7 cellular contexts compared by ENCODE assay signal in the genomic region with DNA sequence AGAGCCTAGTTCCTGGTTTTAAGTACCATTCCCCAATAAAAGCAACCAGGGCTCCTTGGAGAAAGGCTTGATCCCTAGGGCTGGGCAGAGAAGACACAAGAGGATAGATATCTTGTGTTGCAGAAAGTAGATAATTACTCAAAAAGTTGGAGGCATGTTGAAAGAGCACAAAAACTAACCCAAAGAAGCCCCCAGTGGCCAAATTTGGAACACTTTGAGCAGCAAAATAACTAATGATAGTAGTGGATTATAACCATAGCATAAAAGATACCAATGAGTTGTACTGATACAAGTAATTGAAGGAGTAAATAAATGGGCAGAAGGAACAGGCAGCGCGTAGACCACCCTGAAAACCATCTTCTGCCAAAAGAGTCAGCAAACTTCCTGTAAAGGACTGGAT. TPM values are rescaled to one million over a fixed set of nuclear protein-coding genes. Genes with fewer than 3 reads are reported as not detected.
DNase-seq lines count a peak whose midpoint lies in the region; ATAC-seq and TF ChIP-seq lines count a peak whose summit lies in the region.

No MANE protein-coding gene starts in this region.

- TF ChIP-seq CTCF in LNCaP clone FGC (IDR thresholded peaks at IDR 0.05; ENCODE audit: control insufficient read depth, extremely low read depth, insufficient read depth): peak; percentile 19; the same call in 1 of the 2 replicates
- peak; percentile 52 for TF ChIP-seq CTCF in osteocyte (IDR thresholded peaks at IDR 0.05)

- ATAC-seq in HG02798 (IDR thresholded peaks at IDR 0.05; ENCODE audit: poor library complexity, unreplicated experiment): no peak

- no peak overlapping the region for H3K4me3 ChIP-seq in LNCaP clone FGC (ENCODE audit: low read depth, low read length)

- no peak overlapping the region for H3K4me3 Mint-ChIP-seq in osteocyte (ENCODE audit: unreplicated experiment)

- peak; percentile 23 for DNase-seq in EL
- no peak for DNase-seq in LNCaP clone FGC (ENCODE audit: low read depth)
- DNase-seq in cerebellar cortex (ENCODE audit: low spot score): peak; percentile 15
- no peak for DNase-seq in osteocyte (ENCODE audit: extremely low spot score, unreplicated experiment)
- no peak for DNase-seq in mucosa of gallbladder (ENCODE audit: low spot score)
- DNase-seq in NCI-H345 (lab: John Stamatoyannopoulos, UW): no peak

- no peak overlapping the region for H3K27ac Mint-ChIP-seq in osteocyte (ENCODE audit: unreplicated experiment)

- no peaks in the 10 kb centered on the region for H3K27me3 Mint-ChIP-seq in osteocyte (ENCODE audit: unreplicated experiment)

- H3K9me3 Mint-ChIP-seq in osteocyte (ENCODE audit: unreplicated experiment): no peaks in the 10 kb centered on the region

- H3K36me3 Mint-ChIP-seq in osteocyte (ENCODE audit: unreplicated experiment): peaks cover 33% of the 10 kb centered on the region

- H3K4me1 Mint-ChIP-seq in osteocyte (ENCODE audit: unreplicated experiment): peaks cover 20% of the 10 kb centered on the region

RNA-seq across cellular contexts. Expression of a gene that starts 12.0 kb away (rescaled TPM):
- total RNA-seq in osteocyte (36.7 and 39.8 TPM in 2 replicates), mucosa of gallbladder (24.7 TPM)

RNA-seq across cellular contexts. Expression of a gene that starts 12.1 kb away (rescaled TPM):
- total RNA-seq in osteocyte: 90.3 and 96.6 TPM in 2 replicates
- 72.4 TPM for total RNA-seq in mucosa of gallbladder

RNA-seq across cellular contexts. Expression of a gene that starts 38.0 kb away (rescaled TPM):
- total RNA-seq in osteocyte: 166 and 181 TPM in 2 replicates
- total RNA-seq in mucosa of gallbladder: 42.9 TPM

Comparison
In these comparisons a context has a peak if more than half of its experiments do, and no peak if none do; other contexts are left out.
1. DNase-seq: peak in EL (single experiment) and cerebellar cortex (single experiment); none in LNCaP clone FGC (single experiment), osteocyte (single experiment), mucosa of gallbladder (single experiment) and NCI-H345 (single experiment).